8 cellular contexts compared by ENCODE assay signal in genomic region chr10:119859422-119860258, GRCh38. TPM values are rescaled to one million over a fixed set of nuclear protein-coding genes. Genes with fewer than 3 reads are reported as not detected.
A peak's percentile ranks its signal among the peaks of the same experiment; 100 is the strongest.
DNase-seq lines count a peak whose midpoint lies in the region; ATAC-seq, FAIRE-seq and TF ChIP-seq lines count a peak whose summit lies in the region.

No MANE protein-coding gene starts in this region.

- H3K4me1 Mint-ChIP-seq in endodermal cell (peaks cover 8% of the 10 kb centered on the region), neural progenitor cell (peaks cover 8% of the 10 kb centered on the region)

- H3K9ac ChIP-seq in endodermal cell (ENCODE audit: extremely low read depth, low read length, poor library complexity, severe bottlenecking) (no peak overlapping the region), neural progenitor cell (no peak overlapping the region)

- in situ Hi-C loops in GM13977 (cut with MboI; ENCODE audit: low pct_unique_long_range_greater_than_20kb, low sequenced_read_pairs, unreplicated experiment): loop anchor here (10.0 kb wide), 1 partner anchor 175 kb away; no protein-coding TSS in a partner anchor

- H3K36me3 Mint-ChIP-seq in endodermal cell (ENCODE audit: low read depth) (peaks cover 53% of the 10 kb centered on the region), neural progenitor cell (peaks cover 22% of the 10 kb centered on the region)

- H3K27me3 ChIP-seq in endodermal cell (ENCODE audit: control insufficient read depth, insufficient read depth, low read length, poor library complexity, severe bottlenecking): no peaks in the 10 kb centered on the region
- H3K27me3 ChIP-seq in neural progenitor cell: no peaks in the 10 kb centered on the region

- intact Hi-C loops in posterior vena cava (cut with DNase I): loop anchor here (10.0 kb wide), 4 partner anchors 105 to 255 kb away; no protein-coding TSS in a partner anchor

- DNase-seq in GM13977 (ENCODE audit: low spot score) (peak; percentile 39), RCC 7860 (ENCODE audit: low spot score) (peak; percentile 40), endodermal cell (no peak), neural progenitor cell (ENCODE audit: low spot score) (peak; percentile 69), posterior vena cava (ENCODE audit: low spot score) (no peak), NK-92 (lab: John Stamatoyannopoulos, UW; ENCODE audit: unreplicated experiment) (no peak)

- H3K4me2 ChIP-seq in neural progenitor cell: no peak overlapping the region

- H3K36me3 ChIP-seq in endodermal cell (ENCODE audit: control insufficient read depth, insufficient read depth, low read length): peaks cover 63% of the 10 kb centered on the region
- H3K36me3 ChIP-seq in neural progenitor cell: peaks cover 14% of the 10 kb centered on the region

- peaks cover 22% of the 10 kb centered on the region for H3F3A ChIP-seq in neural progenitor cell (ENCODE audit: low read depth)

- no peak overlapping the region for H3K27ac ChIP-seq in C4-2B
- H3K27ac ChIP-seq in endodermal cell (ENCODE audit: low read depth, low read length): no peak overlapping the region
- H3K27ac ChIP-seq in neural progenitor cell: no peak overlapping the region

- peaks cover 86% of the 10 kb centered on the region for H3K79me2 ChIP-seq in neural progenitor cell (ENCODE audit: low read depth)

- no peak overlapping the region for H2AFZ ChIP-seq in neural progenitor cell (replicated peaks)

- 74 to 80% methylated on average over 1 of the region's 1 CpG for WGBS in endodermal cell (ENCODE audit: insufficient coverage in 1 of 2, insufficient read length in 1 of 2), 2 experiments

- TF ChIP-seq CTCF in C4-2B (conservative IDR thresholded peaks at IDR 0.05) (peak; percentile 83), GM13977 (IDR thresholded peaks at IDR 0.05; ENCODE audit: extremely low read depth, insufficient read depth, missing control alignments) (peak; percentile 57), endodermal cell (conservative IDR thresholded peaks at IDR 0.05) (peak; percentile 83), neural progenitor cell (IDR thresholded peaks at IDR 0.05) (peak; percentile 80)

- H3K9me3 Mint-ChIP-seq in endodermal cell (peaks cover 10% of the 10 kb centered on the region), neural progenitor cell (peaks cover 7% of the 10 kb centered on the region)

- H3K27ac Mint-ChIP-seq in endodermal cell (no peak overlapping the region), neural progenitor cell (no peak overlapping the region)

- no peak for ATAC-seq in HG02981 (IDR thresholded peaks at IDR 0.05; ENCODE audit: unreplicated experiment)

- peaks cover 43% of the 10 kb centered on the region for H4K20me1 ChIP-seq in neural progenitor cell (ENCODE audit: low read depth)

- H3K4me3 ChIP-seq in endodermal cell (ENCODE audit: low read length) (no peak overlapping the region), neural progenitor cell (no peak overlapping the region)

- H3K27me3 Mint-ChIP-seq in endodermal cell (ENCODE audit: insufficient read depth) (no peaks in the 10 kb centered on the region), neural progenitor cell (ENCODE audit: insufficient read depth, low read depth) (no peaks in the 10 kb centered on the region)

- no peak overlapping the region for H3K4me3 Mint-ChIP-seq in endodermal cell
- no peak overlapping the region for H3K4me3 Mint-ChIP-seq in neural progenitor cell

- H3K9me3 ChIP-seq in endodermal cell (ENCODE audit: control insufficient read depth, low read length) (peaks cover 11% of the 10 kb centered on the region), neural progenitor cell (ENCODE audit: low read depth) (peaks cover 8% of the 10 kb centered on the region)

- FAIRE-seq in RCC 7860 (lab: Jason Lieb, UNC): peak; percentile 84

- no peaks in the 10 kb centered on the region for H3K4me1 ChIP-seq in endodermal cell (ENCODE audit: control insufficient read depth, insufficient read depth, low read length)
- H3K4me1 ChIP-seq in neural progenitor cell: no peaks in the 10 kb centered on the region

RNA-seq across cellular contexts. Expression of gene MCMBP, which starts 13.0 kb away (rescaled TPM):
- 10 to 100 TPM; 96.6 to 98.9 TPM for total RNA-seq in endodermal cell
- polyA plus RNA-seq in endodermal cell (2013, experiment 1 of 2): 73.9 TPM
- polyA plus RNA-seq in endodermal cell (2013, experiment 2 of 2): 69.9 TPM
- total RNA-seq in neural progenitor cell (ENCODE audit: low replicate concordance): 63.4 and 86.3 TPM in 2 replicates
- 10 to 100 TPM; 42.7 to 50.5 TPM for total RNA-seq in posterior vena cava

RNA-seq across cellular contexts. Expression of gene SEC23IP, which starts 32.9 kb away (rescaled TPM):
- total RNA-seq in endodermal cell (10 to 100 TPM; 70.5 to 93.6 TPM), neural progenitor cell (ENCODE audit: low replicate concordance) (23.4 and 39.2 TPM in 2 replicates), posterior vena cava (10 to 100 TPM; 45.0 to 45.8 TPM)
- polyA plus RNA-seq in endodermal cell (2013, experiment 1 of 2): 38.1 TPM
- 37.3 TPM for polyA plus RNA-seq in endodermal cell (2013, experiment 2 of 2)

Comparison
In these comparisons a context has a peak if more than half of its experiments do, and no peak if none do; other contexts are left out.
1. DNase-seq: peak in GM13977 (single experiment), RCC 7860 (single experiment) and neural progenitor cell (single experiment); none in endodermal cell (single experiment), posterior vena cava (single experiment) and NK-92 (single experiment).
2. Peak in every context shown above with its lines, with median percentiles within 50 percentile points of each other: CTCF ChIP-seq.